Comparison of ENCODE assay signal across 1 cellular context in the genomic region with DNA sequence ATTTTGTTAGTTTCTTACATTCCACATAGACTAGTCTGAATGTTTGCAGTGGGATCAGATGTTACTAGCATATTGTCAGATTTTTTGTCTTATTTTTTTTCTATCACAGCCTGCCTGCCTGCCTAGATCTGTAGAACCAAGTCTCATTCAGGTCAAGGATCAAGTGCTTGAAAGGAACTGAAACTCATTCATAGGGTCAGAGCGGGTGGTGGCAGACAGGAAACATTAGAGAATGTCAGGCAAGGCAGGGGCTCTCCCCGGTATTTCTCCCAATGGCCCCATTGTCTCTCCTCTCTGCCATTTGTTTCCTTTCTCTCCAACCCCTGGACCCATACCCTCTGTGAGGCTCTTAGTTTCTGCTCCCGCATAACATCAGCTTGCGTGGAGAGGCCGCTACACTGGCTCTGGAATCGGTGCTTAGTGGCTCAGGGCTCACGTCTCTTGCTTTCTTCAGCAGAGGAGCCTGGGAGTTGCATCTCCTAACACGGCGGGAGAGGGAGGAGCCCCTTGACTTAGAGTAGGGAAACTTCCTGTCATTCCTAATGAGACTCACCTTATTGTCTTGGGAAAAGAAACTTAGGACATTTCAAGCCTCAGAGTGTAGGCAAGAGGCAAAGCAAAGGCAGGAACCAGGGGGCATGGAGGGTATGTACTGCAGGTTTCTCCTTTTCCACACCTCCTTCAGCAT.
TF ChIP-seq lines count a peak whose summit lies in the region.

No MANE protein-coding gene starts in this region.

TF ChIP-seq in GM23338, 12 proteins besides CTCF, POLR2A, EP300 and RAD21 (continued from another document):
- TF ChIP-seq, protein P1, sequence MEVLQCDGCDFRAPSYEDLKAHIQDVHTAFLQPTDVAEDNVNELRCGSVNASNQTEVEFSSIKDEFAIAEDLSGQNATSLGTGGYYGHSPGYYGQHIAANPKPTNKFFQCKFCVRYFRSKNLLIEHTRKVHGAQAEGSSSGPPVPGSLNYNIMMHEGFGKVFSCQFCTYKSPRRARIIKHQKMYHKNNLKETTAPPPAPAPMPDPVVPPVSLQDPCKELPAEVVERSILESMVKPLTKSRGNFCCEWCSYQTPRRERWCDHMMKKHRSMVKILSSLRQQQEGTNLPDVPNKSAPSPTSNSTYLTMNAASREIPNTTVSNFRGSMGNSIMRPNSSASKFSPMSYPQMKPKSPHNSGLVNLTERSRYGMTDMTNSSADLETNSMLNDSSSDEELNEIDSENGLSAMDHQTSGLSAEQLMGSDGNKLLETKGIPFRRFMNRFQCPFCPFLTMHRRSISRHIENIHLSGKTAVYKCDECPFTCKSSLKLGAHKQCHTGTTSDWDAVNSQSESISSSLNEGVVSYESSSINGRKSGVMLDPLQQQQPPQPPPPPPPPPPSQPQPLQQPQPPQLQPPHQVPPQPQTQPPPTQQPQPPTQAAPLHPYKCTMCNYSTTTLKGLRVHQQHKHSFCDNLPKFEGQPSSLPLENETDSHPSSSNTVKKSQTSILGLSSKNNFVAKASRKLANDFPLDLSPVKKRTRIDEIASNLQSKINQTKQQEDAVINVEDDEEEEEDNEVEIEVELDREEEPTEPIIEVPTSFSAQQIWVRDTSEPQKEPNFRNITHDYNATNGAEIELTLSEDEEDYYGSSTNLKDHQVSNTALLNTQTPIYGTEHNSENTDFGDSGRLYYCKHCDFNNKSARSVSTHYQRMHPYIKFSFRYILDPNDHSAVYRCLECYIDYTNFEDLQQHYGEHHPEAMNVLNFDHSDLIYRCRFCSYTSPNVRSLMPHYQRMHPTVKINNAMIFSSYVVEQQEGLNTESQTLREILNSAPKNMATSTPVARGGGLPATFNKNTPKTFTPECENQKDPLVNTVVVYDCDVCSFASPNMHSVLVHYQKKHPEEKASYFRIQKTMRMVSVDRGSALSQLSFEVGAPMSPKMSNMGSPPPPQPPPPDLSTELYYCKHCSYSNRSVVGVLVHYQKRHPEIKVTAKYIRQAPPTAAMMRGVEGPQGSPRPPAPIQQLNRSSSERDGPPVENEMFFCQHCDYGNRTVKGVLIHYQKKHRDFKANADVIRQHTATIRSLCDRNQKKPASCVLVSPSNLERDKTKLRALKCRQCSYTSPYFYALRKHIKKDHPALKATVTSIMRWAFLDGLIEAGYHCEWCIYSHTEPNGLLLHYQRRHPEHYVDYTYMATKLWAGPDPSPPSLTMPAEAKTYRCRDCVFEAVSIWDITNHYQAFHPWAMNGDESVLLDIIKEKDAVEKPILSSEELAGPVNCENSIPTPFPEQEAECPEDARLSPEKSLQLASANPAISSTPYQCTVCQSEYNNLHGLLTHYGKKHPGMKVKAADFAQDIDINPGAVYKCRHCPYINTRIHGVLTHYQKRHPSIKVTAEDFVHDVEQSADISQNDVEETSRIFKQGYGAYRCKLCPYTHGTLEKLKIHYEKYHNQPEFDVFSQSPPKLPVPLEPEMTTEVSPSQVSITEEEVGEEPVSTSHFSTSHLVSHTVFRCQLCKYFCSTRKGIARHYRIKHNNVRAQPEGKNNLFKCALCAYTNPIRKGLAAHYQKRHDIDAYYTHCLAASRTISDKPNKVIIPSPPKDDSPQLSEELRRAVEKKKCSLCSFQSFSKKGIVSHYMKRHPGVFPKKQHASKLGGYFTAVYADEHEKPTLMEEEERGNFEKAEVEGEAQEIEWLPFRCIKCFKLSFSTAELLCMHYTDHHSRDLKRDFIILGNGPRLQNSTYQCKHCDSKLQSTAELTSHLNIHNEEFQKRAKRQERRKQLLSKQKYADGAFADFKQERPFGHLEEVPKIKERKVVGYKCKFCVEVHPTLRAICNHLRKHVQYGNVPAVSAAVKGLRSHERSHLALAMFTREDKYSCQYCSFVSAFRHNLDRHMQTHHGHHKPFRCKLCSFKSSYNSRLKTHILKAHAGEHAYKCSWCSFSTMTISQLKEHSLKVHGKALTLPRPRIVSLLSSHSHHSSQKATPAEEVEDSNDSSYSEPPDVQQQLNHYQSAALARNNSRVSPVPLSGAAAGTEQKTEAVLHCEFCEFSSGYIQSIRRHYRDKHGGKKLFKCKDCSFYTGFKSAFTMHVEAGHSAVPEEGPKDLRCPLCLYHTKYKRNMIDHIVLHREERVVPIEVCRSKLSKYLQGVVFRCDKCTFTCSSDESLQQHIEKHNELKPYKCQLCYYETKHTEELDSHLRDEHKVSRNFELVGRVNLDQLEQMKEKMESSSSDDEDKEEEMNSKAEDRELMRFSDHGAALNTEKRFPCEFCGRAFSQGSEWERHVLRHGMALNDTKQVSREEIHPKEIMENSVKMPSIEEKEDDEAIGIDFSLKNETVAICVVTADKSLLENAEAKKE (CRISPR knock-in tag; IDR thresholded peaks at IDR 0.05) = no peak
- no peak for TF ChIP-seq EZH2phosphoT487 (IDR thresholded peaks at IDR 0.05; ENCODE audit: unreplicated experiment)
- TF ChIP-seq, protein P2, sequence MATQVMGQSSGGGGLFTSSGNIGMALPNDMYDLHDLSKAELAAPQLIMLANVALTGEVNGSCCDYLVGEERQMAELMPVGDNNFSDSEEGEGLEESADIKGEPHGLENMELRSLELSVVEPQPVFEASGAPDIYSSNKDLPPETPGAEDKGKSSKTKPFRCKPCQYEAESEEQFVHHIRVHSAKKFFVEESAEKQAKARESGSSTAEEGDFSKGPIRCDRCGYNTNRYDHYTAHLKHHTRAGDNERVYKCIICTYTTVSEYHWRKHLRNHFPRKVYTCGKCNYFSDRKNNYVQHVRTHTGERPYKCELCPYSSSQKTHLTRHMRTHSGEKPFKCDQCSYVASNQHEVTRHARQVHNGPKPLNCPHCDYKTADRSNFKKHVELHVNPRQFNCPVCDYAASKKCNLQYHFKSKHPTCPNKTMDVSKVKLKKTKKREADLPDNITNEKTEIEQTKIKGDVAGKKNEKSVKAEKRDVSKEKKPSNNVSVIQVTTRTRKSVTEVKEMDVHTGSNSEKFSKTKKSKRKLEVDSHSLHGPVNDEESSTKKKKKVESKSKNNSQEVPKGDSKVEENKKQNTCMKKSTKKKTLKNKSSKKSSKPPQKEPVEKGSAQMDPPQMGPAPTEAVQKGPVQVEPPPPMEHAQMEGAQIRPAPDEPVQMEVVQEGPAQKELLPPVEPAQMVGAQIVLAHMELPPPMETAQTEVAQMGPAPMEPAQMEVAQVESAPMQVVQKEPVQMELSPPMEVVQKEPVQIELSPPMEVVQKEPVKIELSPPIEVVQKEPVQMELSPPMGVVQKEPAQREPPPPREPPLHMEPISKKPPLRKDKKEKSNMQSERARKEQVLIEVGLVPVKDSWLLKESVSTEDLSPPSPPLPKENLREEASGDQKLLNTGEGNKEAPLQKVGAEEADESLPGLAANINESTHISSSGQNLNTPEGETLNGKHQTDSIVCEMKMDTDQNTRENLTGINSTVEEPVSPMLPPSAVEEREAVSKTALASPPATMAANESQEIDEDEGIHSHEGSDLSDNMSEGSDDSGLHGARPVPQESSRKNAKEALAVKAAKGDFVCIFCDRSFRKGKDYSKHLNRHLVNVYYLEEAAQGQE (IDR thresholded peaks at IDR 0.05; ENCODE audit: unreplicated experiment) = no peak
- TF ChIP-seq EZH2 (IDR thresholded peaks at IDR 0.05; ENCODE audit: low read depth, unreplicated experiment) = no peak
- TF ChIP-seq JUNB (IDR thresholded peaks at IDR 0.05; ENCODE audit: unreplicated experiment) = no peak
- no peak for TF ChIP-seq CREB1 (CRISPR knock-in tag; IDR thresholded peaks at IDR 0.05; ENCODE audit: low read depth)
- no peak for TF ChIP-seq STAT1 (IDR thresholded peaks at IDR 0.05; ENCODE audit: unreplicated experiment)
